ENCODE assay signal across 9 cellular contexts in genomic region chr11:86218125-86219081, GRCh38. TPM values are rescaled to one million over a fixed set of nuclear protein-coding genes. Genes with fewer than 3 reads are reported as not detected.
DNase-seq lines count a peak whose midpoint lies in the region; ATAC-seq, FAIRE-seq and TF ChIP-seq lines count a peak whose summit lies in the region.
"Had no signal": no experiment of that assay in that cellular context is flagged by ENCODE, and none has a peak within 500 bp of the region (broad histone marks: within the 10 kb centered on the region; RNA-seq: fewer than 3 reads in every experiment).

No MANE protein-coding gene starts in this region.

- DNase-seq in NCI-H1436 (lab: John Stamatoyannopoulos, UW) (peak; percentile 52), NCI-H1436 treated with DMSO at 0.1 percent for 48 hours (lab: John Stamatoyannopoulos, UW) (no peak), NCI-H1930 (lab: John Stamatoyannopoulos, UW) (peak; percentile 16 to 21), bronchial epithelial cell (ENCODE audit: low read depth) (peak; percentile 66), islet precursor cell (peak; percentile 79)
- DNase-seq in stimulated activated CD4-positive, alpha-beta T cell treated with anti-CD3 and anti-CD28 coated beads, Interleukin-15, amount 100 ng/mL, for 48 hours (ENCODE audit: low read depth in 2 of 2) = peak; percentile 24 to 63

- no peaks in the 10 kb centered on the region for H3K36me3 ChIP-seq in bronchial epithelial cell (ENCODE audit: control insufficient read depth, insufficient read depth, low read length)
- H3K36me3 ChIP-seq: BLaER1 treated with 17β-estradiol and CSF1 and Interleukin-3, amounts not matched to agents 10 nM and 100 nM had no signal

- H3K27me3 ChIP-seq in bronchial epithelial cell (ENCODE audit: control insufficient read depth, insufficient read depth, low read length) = no peaks in the 10 kb centered on the region
- H3K27me3 ChIP-seq: BLaER1 treated with 17β-estradiol and CSF1 and Interleukin-3, amounts not matched to agents 10 nM and 100 nM had no signal

- ATAC-seq in HG02870 (IDR thresholded peaks at IDR 0.05; ENCODE audit: unreplicated experiment) = peak; percentile 37

- FAIRE-seq in TTC549 (lab: Jason Lieb, UNC) = peak; percentile 38
- no peak for FAIRE-seq in bronchial epithelial cell (lab: Jason Lieb, UNC)

- H3K4me3 ChIP-seq in bronchial epithelial cell (ENCODE audit: low read depth, low read length) = no peak overlapping the region
- H3K4me3 ChIP-seq: BLaER1 treated with 17β-estradiol and CSF1 and Interleukin-3, amounts not matched to agents 10 nM and 100 nM had no signal

- TF ChIP-seq CTCF in bronchial epithelial cell (IDR thresholded peaks at IDR 0.05; ENCODE audit: insufficient read depth, low read length, severe bottlenecking) = peak; percentile 89

RNA-seq across cellular contexts. Expression of gene EED, which starts 26.1 kb away (rescaled TPM):
- total RNA-seq in bronchial epithelial cell = 13.7 and 14.1 TPM in 2 replicates
